Comparison of ENCODE assay signal across 8 cellular contexts in the genomic region with DNA sequence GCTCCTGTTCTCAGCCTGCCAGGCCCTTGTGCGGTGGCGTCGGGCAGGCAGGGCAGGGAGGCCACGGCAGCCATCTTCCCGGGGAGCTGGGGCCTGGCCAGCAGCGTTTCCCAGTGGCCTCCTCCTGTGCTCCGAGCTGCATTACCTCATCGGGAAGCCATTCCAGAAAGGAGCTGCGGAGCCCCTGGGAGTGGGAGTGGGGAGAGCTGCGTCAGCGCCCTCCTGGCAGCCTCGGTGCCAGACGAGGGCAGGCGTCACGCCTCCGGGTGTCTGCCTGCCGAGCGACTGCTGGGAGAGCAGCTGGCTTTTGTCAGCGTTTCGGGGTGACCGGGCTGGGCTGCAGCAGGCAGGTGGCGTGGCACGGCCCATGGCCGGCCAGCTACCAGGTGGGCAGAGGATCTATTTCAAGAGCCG. TPM values are rescaled to one million over a fixed set of nuclear protein-coding genes. Genes with fewer than 3 reads are reported as not detected.
DNase-seq lines count a peak whose midpoint lies in the region; ATAC-seq and TF ChIP-seq lines count a peak whose summit lies in the region.

No MANE protein-coding gene starts in this region.

- H3K27ac Mint-ChIP-seq in effector memory CD8-positive, alpha-beta T cell: no peak overlapping the region
- H3K27ac Mint-ChIP-seq in CD4-positive, alpha-beta T cell: no peak overlapping the region

- H3K36me3 ChIP-seq in SJSA1: no peaks in the 10 kb centered on the region
- no peaks in the 10 kb centered on the region for H3K36me3 ChIP-seq in gastrocnemius medialis

- peak; percentile 19 to 24 for TF ChIP-seq POLR2A in gastrocnemius medialis (IDR thresholded peaks at IDR 0.05)

- ATAC-seq in gastrocnemius medialis (peak; percentile 30 to 44), GM19463 (IDR thresholded peaks at IDR 0.05; ENCODE audit: unreplicated experiment) (no peak)
- no peak for ATAC-seq in effector memory CD8-positive, alpha-beta T cell (replicated peaks)
- ATAC-seq in CD4-positive, alpha-beta T cell (ENCODE audit: poor library complexity): no peak

- no peaks in the 10 kb centered on the region for H3K27me3 Mint-ChIP-seq in effector memory CD8-positive, alpha-beta T cell
- peaks cover 4% of the 10 kb centered on the region for H3K27me3 Mint-ChIP-seq in CD4-positive, alpha-beta T cell

- H3K4me3 Mint-ChIP-seq in effector memory CD8-positive, alpha-beta T cell: no peak overlapping the region
- no peak overlapping the region for H3K4me3 Mint-ChIP-seq in CD4-positive, alpha-beta T cell

- no peak for TF ChIP-seq CTCF in gastrocnemius medialis (IDR thresholded peaks at IDR 0.05 in 4 of 5, conservative IDR thresholded peaks at IDR 0.05 in 1 of 5)
- TF ChIP-seq CTCF in CD4-positive, alpha-beta T cell (IDR thresholded peaks at IDR 0.05): no peak

- no peaks in the 10 kb centered on the region for H3K9me3 Mint-ChIP-seq in effector memory CD8-positive, alpha-beta T cell
- no peaks in the 10 kb centered on the region for H3K9me3 Mint-ChIP-seq in CD4-positive, alpha-beta T cell

- intact Hi-C loops in gastrocnemius medialis (cut with DNase I; ENCODE audit: low total_unique reads): no loop called here
- intact Hi-C loops in CD4-positive, alpha-beta T cell (cut with DNase I, micrococcal nuclease): loop anchor here (5.0 to 10.0 kb wide), 3 partner anchors 289 to 537 kb away; a partner anchor contains a TSS

- H3K27ac ChIP-seq in SJSA1 (peak overlapping the region; percentile 74), gastrocnemius medialis (peak overlapping the region; percentile 84 to 96 (median 92))
- no peak overlapping the region for H3K27ac ChIP-seq in CD4-positive, alpha-beta T cell (ENCODE audit: low read depth, low read length)

- in situ Hi-C loops in gastrocnemius medialis (cut with MboI; ENCODE audit: low sequenced_read_pairs in 4 of 4): loop anchor here in 3 of 4 donors (5.0 to 10.0 kb wide), 2 partner anchors 109 to 307 kb away; no protein-coding TSS in a partner anchor

- POLR2A ChIA-PET in CD4-positive, alpha-beta T cell (lab: Charles Lee): interaction anchor here (1.1 kb wide), 1 partner anchor 108 kb away, joined by 3 read pairs; no protein-coding TSS in a partner anchor

- peaks cover 12 to 16% of the 10 kb centered on the region in 2 donors for H3K4me1 Mint-ChIP-seq in effector memory CD8-positive, alpha-beta T cell (ENCODE audit: low read depth in 2 of 2)
- peaks cover 4% of the 10 kb centered on the region for H3K4me1 Mint-ChIP-seq in CD4-positive, alpha-beta T cell (ENCODE audit: low read depth)

- CTCF ChIA-PET in CD4-positive, alpha-beta T cell (lab: Charles Lee): interaction anchor here (1.3 to 2.0 kb wide), 2 partner anchors 29 to 109 kb away, joined by 4 to 5 read pairs; no protein-coding TSS in a partner anchor

- H3K27me3 ChIP-seq in SJSA1 (replicated peaks) (no peaks in the 10 kb centered on the region), gastrocnemius medialis (no peaks in the 10 kb centered on the region)
- H3K27me3 ChIP-seq in CD4-positive, alpha-beta T cell (ENCODE audit: control insufficient read depth, insufficient read depth, low read length): no peaks in the 10 kb centered on the region

- H3K4me3 ChIP-seq in SJSA1 (no peak overlapping the region), gastrocnemius medialis (peak overlapping the region; percentile 1 to 29 (median 18))

- H3K4me1 ChIP-seq in SJSA1 (replicated peaks) (peaks cover 53% of the 10 kb centered on the region), gastrocnemius medialis (peaks cover 27 to 38% of the 10 kb centered on the region in 2 donors)

- DNase-seq in GM04503 (ENCODE audit: low read depth) (peak; percentile 88), SJSA1 (ENCODE audit: low read depth in 1 of 2, low spot score in 2 of 2) (peak; percentile 79 to 84), glomerular visceral epithelial cell (ENCODE audit: extremely low spot score) (peak; percentile 95), gastrocnemius medialis (peak; percentile 40 to 77), SW480 (ENCODE audit: low spot score) (no peak)
- DNase-seq in effector memory CD8-positive, alpha-beta T cell: no peak
- no peak for DNase-seq in CD4-positive, alpha-beta T cell

- peaks cover 5% of the 10 kb centered on the region for H3K36me3 Mint-ChIP-seq in effector memory CD8-positive, alpha-beta T cell (ENCODE audit: insufficient read depth)
- no peaks in the 10 kb centered on the region for H3K36me3 Mint-ChIP-seq in CD4-positive, alpha-beta T cell (ENCODE audit: low read depth)

- H3K9me3 ChIP-seq in SJSA1 (replicated peaks) (0 out of 2 replicates have a peak, but pooled peaks cover 5% of the 10 kb centered on the region), gastrocnemius medialis (no peaks in the 10 kb centered on the region)
- peaks cover 6% of the 10 kb centered on the region for H3K9me3 ChIP-seq in CD4-positive, alpha-beta T cell (ENCODE audit: control insufficient read depth, low read length)

RNA-seq across cellular contexts. Expression of a gene that starts 30.9 kb away (rescaled TPM):
- total RNA-seq in SJSA1 (2014; rRNA removed; shearing (Covaris generic)): 0.18 TPM in 1 of 2 replicates, not detected in the other
- total RNA-seq in gastrocnemius medialis: not detected
- not detected for total RNA-seq in CD4-positive, alpha-beta T cell

Comparison
In these comparisons a context has a peak if more than half of its experiments do, and no peak if none do; other contexts are left out.
1. DNase-seq: peak in GM04503 (single experiment), SJSA1 (2 of 2), glomerular visceral epithelial cell (single experiment) and gastrocnemius medialis (2 of 2); none in effector memory CD8-positive, alpha-beta T cell (0 of 3), SW480 (single experiment) and CD4-positive, alpha-beta T cell (0 of 10).
2. ATAC-seq: peak in gastrocnemius medialis (2 of 2); none in GM19463 (single experiment), effector memory CD8-positive, alpha-beta T cell (single experiment) and CD4-positive, alpha-beta T cell (single experiment).